Comparison of ENCODE assay signal across 15 cellular contexts in genomic region chr13:35771898-35772297, GRCh38.
DNase-seq lines count a peak whose midpoint lies in the region; ATAC-seq, FAIRE-seq and TF ChIP-seq lines count a peak whose summit lies in the region.
"Had no signal": no experiment of that assay in that cellular context is flagged by ENCODE, and none has a peak within 500 bp of the region (broad histone marks: within the 10 kb centered on the region; RNA-seq: fewer than 3 reads in every experiment).

No MANE protein-coding gene starts in this region.

- no peak overlapping the region for H3K4me2 ChIP-seq in neuronal stem cell (ENCODE audit: insufficient read depth, low read length, poor library complexity, severe bottlenecking)

- H2AK5ac ChIP-seq in neuronal stem cell (ENCODE audit: low read depth, low read length), result no peak overlapping the region

- peaks cover 3% of the 10 kb centered on the region for H3K9me3 Mint-ChIP-seq in activated naive CD8-positive, alpha-beta T cell treated with anti-CD3 and anti-CD28 coated beads for 36 hours

- DNase-seq in D721Med (ENCODE audit: insufficient read length, low spot score) (no peak), RKO (ENCODE audit: low spot score) (peak; percentile 18), fibroblast of gingiva (ENCODE audit: low read depth) (peak; percentile 77), neuronal stem cell (ENCODE audit: low spot score) (no peak), right atrium auricular region (ENCODE audit: low spot score) (no peak)
- DNase-seq in activated naive CD8-positive, alpha-beta T cell treated with anti-CD3 and anti-CD28 coated beads for 36 hours, result no peak
- DNase-seq: activated CD8-positive, alpha-beta memory T cell treated with anti-CD3 and anti-CD28 coated beads, Interleukin-2, amount 50 U/mL, for 48 hours; heart left ventricle; Karpas-422; natural killer cell; NCI-H69; stimulated activated CD4-positive, alpha-beta T cell treated with anti-CD3 and anti-CD28 coated beads, Interleukin-4, amount 100 ng/mL, for 24 hours had no signal

- H3K27ac ChIP-seq in neuronal stem cell (replicated peaks; ENCODE audit: low read length) (no peak overlapping the region), right atrium auricular region (no peak overlapping the region)
- H3K27ac ChIP-seq: cardiac muscle cell had no signal

- no peak overlapping the region for H4K8ac ChIP-seq in neuronal stem cell (ENCODE audit: low read depth, low read length)

- no CpG with 5 or more reads among the region's 5 CpGs for WGBS in neuronal stem cell (ENCODE audit: extremely low coverage in 2 of 2, insufficient read length in 2 of 2, insufficient replicate concordance in 1 of 2), 2 donors

- peak; percentile 25 for FAIRE-seq in D721Med (lab: Jason Lieb, UNC)

- no peak overlapping the region for H4K91ac ChIP-seq in neuronal stem cell (ENCODE audit: low read depth, low read length, poor library complexity)

- no peaks in the 10 kb centered on the region for H3K36me3 Mint-ChIP-seq in activated naive CD8-positive, alpha-beta T cell treated with anti-CD3 and anti-CD28 coated beads for 36 hours
- H3K36me3 Mint-ChIP-seq: natural killer cell had no signal

- TF ChIP-seq CTCF in D721Med (IDR thresholded peaks at IDR 0.05; ENCODE audit: insufficient read depth, missing control alignments) (no peak), right atrium auricular region (IDR thresholded peaks at IDR 0.05) (no peak)

- H3K14ac ChIP-seq in neuronal stem cell (ENCODE audit: low read length), result no peak overlapping the region

- H3K18ac ChIP-seq in neuronal stem cell (ENCODE audit: low read length), result no peak overlapping the region

- no peak overlapping the region for H3K23ac ChIP-seq in neuronal stem cell (ENCODE audit: low read depth, low read length, poor library complexity)

- no peak overlapping the region for H2BK120ac ChIP-seq in neuronal stem cell (ENCODE audit: low read depth, low read length)

- H3K4me1 ChIP-seq in neuronal stem cell (ENCODE audit: control insufficient read depth in 2 of 2, insufficient read depth in 1 of 2, low read depth in 1 of 2, low read length in 2 of 2) (peaks cover 6% of the 10 kb centered on the region in 2 donors), right atrium auricular region (no peaks in the 10 kb centered on the region)

- H3K4me3 ChIP-seq in neuronal stem cell (ENCODE audit: low read length in 2 of 2), result no peak overlapping the region
- H3K4me3 ChIP-seq in right atrium auricular region, result no peak overlapping the region
- H3K4me3 ChIP-seq: cardiac muscle cell, heart left ventricle had no signal

- peak overlapping the region; percentile 17 for H2AFZ ChIP-seq in neuronal stem cell (ENCODE audit: low read length)

- no peak overlapping the region for H2BK5ac ChIP-seq in neuronal stem cell (ENCODE audit: low read length)

- no peak overlapping the region for H3K4ac ChIP-seq in neuronal stem cell (ENCODE audit: low read length)

- H3K27me3 ChIP-seq in neuronal stem cell (ENCODE audit: control insufficient read depth in 3 of 3, insufficient read depth in 3 of 3, low read depth in 1 of 3, low read length in 3 of 3) (no peaks in the 10 kb centered on the region), right atrium auricular region (no peaks in the 10 kb centered on the region)
- H3K27me3 ChIP-seq: cardiac muscle cell, heart left ventricle had no signal

- no peak overlapping the region for H2BK15ac ChIP-seq in neuronal stem cell (ENCODE audit: low read length)

- no peak overlapping the region for H3K9ac ChIP-seq in neuronal stem cell (ENCODE audit: low read depth, low read length, poor library complexity)

- no peak for ATAC-seq in activated CD4-positive, CD25-positive, alpha-beta regulatory T cell treated with anti-CD3 and anti-CD28 coated beads, Interleukin-2, amount 50 U/mL, for 24 hours
- ATAC-seq in GM18867 (IDR thresholded peaks at IDR 0.05; ENCODE audit: unreplicated experiment), result no peak
- ATAC-seq: heart left ventricle, natural killer cell had no signal

- no peaks in the 10 kb centered on the region for H3K79me1 ChIP-seq in neuronal stem cell (ENCODE audit: low read depth, low read length)

- H3K27me3 Mint-ChIP-seq in activated naive CD8-positive, alpha-beta T cell treated with anti-CD3 and anti-CD28 coated beads for 36 hours, result peaks cover 7% of the 10 kb centered on the region

- no peak overlapping the region for H3K4me3 Mint-ChIP-seq in activated naive CD8-positive, alpha-beta T cell treated with anti-CD3 and anti-CD28 coated beads for 36 hours
- H3K4me3 Mint-ChIP-seq: natural killer cell had no signal

- H3K9me3 ChIP-seq in neuronal stem cell (replicated peaks in 1 of 2; ENCODE audit: control insufficient read depth in 2 of 2, insufficient read depth in 1 of 2, low read depth in 1 of 2, low read length in 2 of 2) (no peaks in the 10 kb centered on the region), right atrium auricular region (no peaks in the 10 kb centered on the region)
- H3K9me3 ChIP-seq: heart left ventricle had no signal

- H3K36me3 ChIP-seq in neuronal stem cell (replicated peaks in 1 of 2; ENCODE audit: control insufficient read depth in 2 of 2, insufficient read depth in 2 of 2, low read length in 2 of 2) (no peaks in the 10 kb centered on the region), right atrium auricular region (no peaks in the 10 kb centered on the region)
- H3K36me3 ChIP-seq: cardiac muscle cell, heart left ventricle had no signal

- no peak overlapping the region for H2BK12ac ChIP-seq in neuronal stem cell (ENCODE audit: low read length)

- H3K27ac Mint-ChIP-seq in activated naive CD8-positive, alpha-beta T cell treated with anti-CD3 and anti-CD28 coated beads for 36 hours, result no peak overlapping the region
- H3K27ac Mint-ChIP-seq: natural killer cell had no signal

- H3K4me1 Mint-ChIP-seq in activated naive CD8-positive, alpha-beta T cell treated with anti-CD3 and anti-CD28 coated beads for 36 hours, result no peaks in the 10 kb centered on the region
- H3K4me1 Mint-ChIP-seq: natural killer cell had no signal

Comparison
In these comparisons a context has a peak if more than half of its experiments do, and no peak if none do; other contexts are left out.
1. DNase-seq: peak in RKO (single experiment) and fibroblast of gingiva (single experiment); none in D721Med (single experiment), neuronal stem cell (single experiment), activated naive CD8-positive, alpha-beta T cell treated with anti-CD3 and anti-CD28 coated beads for 36 hours (single experiment) and right atrium auricular region (single experiment).